In genomic region chr2:24466871-24467870, GRCh38 we compare ENCODE assay signal across 2 cellular contexts.
TF ChIP-seq lines count a peak whose summit lies in the region.

No MANE protein-coding gene starts in this region.

TF ChIP-seq in IMR-90, 13 proteins besides CTCF, POLR2A, EP300 and RAD21:
- TF ChIP-seq FOS (IDR thresholded peaks at IDR 0.05; ENCODE audit: low read depth, low read length) = no peak
- TF ChIP-seq CEBPB (IDR thresholded peaks at IDR 0.05; ENCODE audit: low read depth, low read length) = peak; percentile 37; the same call in 1 of the 2 replicates

TF ChIP-seq in HEK293T, 16 proteins besides CTCF, POLR2A, EP300 and RAD21:
- TF ChIP-seq BHLHE40 (IDR thresholded peaks at IDR 0.05; ENCODE audit: borderline replicate concordance) (no peak), PKNOX1 (IDR thresholded peaks at IDR 0.05) (no peak), SP1 (IDR thresholded peaks at IDR 0.05) (no peak), NFRKB (IDR thresholded peaks at IDR 0.05) (no peak), LEF1 (IDR thresholded peaks at IDR 0.05; ENCODE audit: borderline replicate concordance) (no peak)
